Comparison of ENCODE assay signal across 1 cellular context in the genomic region with DNA sequence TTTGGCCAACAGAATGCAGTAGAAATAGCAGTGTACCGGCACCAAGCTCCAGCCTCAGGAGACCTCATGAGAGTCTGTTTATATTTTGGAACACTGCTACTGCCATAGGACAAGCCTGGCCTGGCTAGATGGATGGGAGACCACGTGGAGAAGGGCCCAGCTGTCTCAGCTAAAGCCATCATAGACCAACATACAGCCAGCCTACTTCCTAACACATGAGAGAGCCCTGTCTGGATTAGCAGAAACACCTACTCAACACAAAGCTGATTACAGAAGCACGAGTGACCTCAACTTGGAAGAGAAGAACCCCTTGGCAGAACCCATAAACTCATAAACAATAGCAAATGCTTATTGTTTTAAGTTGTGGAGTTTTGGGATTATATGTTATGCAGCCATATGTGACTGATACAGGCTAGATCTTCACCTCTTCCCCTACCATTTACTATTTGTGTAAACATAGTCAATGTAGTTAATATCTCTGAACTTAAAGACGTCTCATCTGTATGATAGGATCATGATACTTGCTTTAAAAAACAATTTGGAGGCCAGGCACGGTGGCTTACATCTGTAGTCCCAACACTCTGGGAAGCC.
TF ChIP-seq lines count a peak whose summit lies in the region.

No MANE protein-coding gene starts in this region.

TF ChIP-seq in H1, 55 proteins besides CTCF, POLR2A, EP300 and RAD21:
- TF ChIP-seq HDAC2 (IDR thresholded peaks at IDR 0.05; ENCODE audit: borderline replicate concordance in 1 of 2, low read depth in 2 of 2, low read length in 2 of 2), result no peak
- TF ChIP-seq BCL11A (IDR thresholded peaks at IDR 0.05; ENCODE audit: low read depth in 2 of 2, low read length in 2 of 2), result no peak
- TF ChIP-seq, protein P1, sequence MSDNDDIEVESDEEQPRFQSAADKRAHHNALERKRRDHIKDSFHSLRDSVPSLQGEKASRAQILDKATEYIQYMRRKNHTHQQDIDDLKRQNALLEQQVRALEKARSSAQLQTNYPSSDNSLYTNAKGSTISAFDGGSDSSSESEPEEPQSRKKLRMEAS (IDR thresholded peaks at IDR 0.05), result no peak
- TF ChIP-seq KDM1A (IDR thresholded peaks at IDR 0.05; ENCODE audit: borderline replicate concordance, low read length), result no peak
- no peak for TF ChIP-seq SIRT6 (IDR thresholded peaks at IDR 0.05; ENCODE audit: low read length)
- TF ChIP-seq SP2 (IDR thresholded peaks at IDR 0.05; ENCODE audit: low read length), result no peak
- no peak for TF ChIP-seq JUND (IDR thresholded peaks at IDR 0.05; ENCODE audit: low read length)
- TF ChIP-seq RXRA (IDR thresholded peaks at IDR 0.05; ENCODE audit: insufficient read depth, low read depth, low read length), result no peak
- TF ChIP-seq MAFK (IDR thresholded peaks at IDR 0.05; ENCODE audit: low read depth, low read length), result no peak
- no peak for TF ChIP-seq JUN (IDR thresholded peaks at IDR 0.05; ENCODE audit: low read depth, low read length)
- TF ChIP-seq, protein P2, sequence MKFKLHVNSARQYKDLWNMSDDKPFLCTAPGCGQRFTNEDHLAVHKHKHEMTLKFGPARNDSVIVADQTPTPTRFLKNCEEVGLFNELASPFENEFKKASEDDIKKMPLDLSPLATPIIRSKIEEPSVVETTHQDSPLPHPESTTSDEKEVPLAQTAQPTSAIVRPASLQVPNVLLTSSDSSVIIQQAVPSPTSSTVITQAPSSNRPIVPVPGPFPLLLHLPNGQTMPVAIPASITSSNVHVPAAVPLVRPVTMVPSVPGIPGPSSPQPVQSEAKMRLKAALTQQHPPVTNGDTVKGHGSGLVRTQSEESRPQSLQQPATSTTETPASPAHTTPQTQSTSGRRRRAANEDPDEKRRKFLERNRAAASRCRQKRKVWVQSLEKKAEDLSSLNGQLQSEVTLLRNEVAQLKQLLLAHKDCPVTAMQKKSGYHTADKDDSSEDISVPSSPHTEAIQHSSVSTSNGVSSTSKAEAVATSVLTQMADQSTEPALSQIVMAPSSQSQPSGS (IDR thresholded peaks at IDR 0.05; ENCODE audit: low read length), result no peak
- no peak for TF ChIP-seq CHD7 (IDR thresholded peaks at IDR 0.05; ENCODE audit: insufficient replicate concordance, low read length)
- TF ChIP-seq SIX5 (IDR thresholded peaks at IDR 0.05; ENCODE audit: low read depth, low read length), result no peak
- no peak for TF ChIP-seq BRCA1 (IDR thresholded peaks at IDR 0.05; ENCODE audit: low read depth, low read length)
